In the genomic region with DNA sequence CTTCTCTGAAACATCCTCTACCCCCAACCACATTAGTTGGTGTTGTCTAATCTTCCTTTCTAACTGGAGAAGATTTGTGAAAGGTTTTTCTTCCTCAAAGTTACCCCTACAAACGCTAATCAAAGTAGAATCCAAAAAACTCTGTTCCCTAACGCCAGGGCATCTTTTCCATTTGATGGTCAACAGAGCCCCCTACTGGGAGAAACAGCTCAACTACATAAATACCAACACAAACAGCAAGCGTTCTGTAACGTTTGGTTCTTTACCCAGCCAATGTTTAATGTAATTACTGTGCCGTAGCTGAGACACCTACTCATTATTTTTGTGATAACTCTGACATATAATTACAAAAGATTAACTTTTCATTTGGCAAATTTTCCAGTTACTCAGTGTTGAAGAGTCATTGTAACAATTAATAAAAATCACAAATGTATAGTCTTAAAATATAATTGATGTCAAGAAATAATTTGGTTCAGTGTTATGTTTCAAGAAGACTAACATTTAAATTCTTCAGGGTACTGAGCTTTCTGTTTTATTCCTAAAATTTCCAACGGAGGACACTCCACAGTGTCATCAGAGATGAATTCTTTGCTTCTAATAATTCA, we compare ENCODE assay signal across 8 cellular contexts.
DNase-seq lines count a peak whose midpoint lies in the region; ATAC-seq and TF ChIP-seq lines count a peak whose summit lies in the region.

No MANE protein-coding gene starts in this region.

- peak; percentile 64 for ATAC-seq in GM19467 (IDR thresholded peaks at IDR 0.05; ENCODE audit: unreplicated experiment)
- peak; percentile 91 to 97 (median 92) for ATAC-seq in right lobe of liver
- ATAC-seq in HG02610 (IDR thresholded peaks at IDR 0.05; ENCODE audit: unreplicated experiment) = no peak

- TF ChIP-seq POLR2A in right lobe of liver (IDR thresholded peaks at IDR 0.05) = no peak
- TF ChIP-seq POLR2A in vagina (IDR thresholded peaks at IDR 0.05) = no peak

- no peak overlapping the region; the same call in 1 of the 2 replicates for H3K4me2 ChIP-seq in OCI-LY3 (ENCODE audit: low read length)

- H3K27me3 ChIP-seq in OCI-LY3 (ENCODE audit: low read depth, low read length) (peaks cover 23% of the 10 kb centered on the region), right lobe of liver (no peaks in the 10 kb centered on the region), vagina (no peaks in the 10 kb centered on the region)

- intact Hi-C loops in right lobe of liver (cut with DNase I) = loop anchor here (10.0 kb wide), 2 partner anchors 256 to 284 kb away; partner anchors contain the start of gene RNF150 (in 1 of the 2)
- intact Hi-C loops in vagina (cut with DNase I) = loop anchor here (10.0 kb wide), 1 partner anchor 486 kb away; no protein-coding TSS in a partner anchor

- H3K4me1 ChIP-seq in OCI-LY3 (ENCODE audit: low read length) (peaks cover 5% of the 10 kb centered on the region), right lobe of liver (no peaks in the 10 kb centered on the region), vagina (peaks cover 3% of the 10 kb centered on the region)

- no peak overlapping the region for H3K4me3 ChIP-seq in OCI-LY3 (ENCODE audit: low read length)
- no peak overlapping the region for H3K4me3 ChIP-seq in right lobe of liver
- no peak overlapping the region for H3K4me3 ChIP-seq in vagina

- DNase-seq in ELF-1 (ENCODE audit: low read depth, low spot score) (peak; percentile 58), HuH-7 (ENCODE audit: low spot score) (peak; percentile 36), dedifferentiated amniotic fluid mesenchymal stem cell (ENCODE audit: extremely low spot score) (peak; percentile 87), right lobe of liver (peak in 1 of 3 donors; percentile 48), vagina (ENCODE audit: extremely low spot score in 2 of 2) (no peak)

- H2AFZ ChIP-seq in OCI-LY3 (ENCODE audit: low read depth, low read length) = no peak overlapping the region

- TF ChIP-seq CTCF in OCI-LY3 (IDR thresholded peaks at IDR 0.05; ENCODE audit: low read depth, low read length) (peak; percentile 100), right lobe of liver (IDR thresholded peaks at IDR 0.05) (peak; percentile 78 to 94 (median 82)), vagina (IDR thresholded peaks at IDR 0.05) (peak; percentile 72 to 87 (median 83))

- no peaks in the 10 kb centered on the region for H4K20me1 ChIP-seq in OCI-LY3 (ENCODE audit: insufficient read depth, low read length)

- no peaks in the 10 kb centered on the region for H3K9me3 ChIP-seq in OCI-LY3 (ENCODE audit: insufficient read depth, low read length)
- H3K9me3 ChIP-seq in right lobe of liver = no peaks in the 10 kb centered on the region
- no peaks in the 10 kb centered on the region for H3K9me3 ChIP-seq in vagina

- no peak overlapping the region for H3K27ac ChIP-seq in OCI-LY3 (ENCODE audit: low read length)
- H3K27ac ChIP-seq in right lobe of liver = no peak overlapping the region
- no peak overlapping the region for H3K27ac ChIP-seq in vagina

- no peaks in the 10 kb centered on the region for H3K36me3 ChIP-seq in OCI-LY3 (replicated peaks; ENCODE audit: low read depth, low read length)
- no peaks in the 10 kb centered on the region for H3K36me3 ChIP-seq in right lobe of liver
- no peaks in the 10 kb centered on the region for H3K36me3 ChIP-seq in vagina

- H3K79me2 ChIP-seq in OCI-LY3 (ENCODE audit: low read length) = no peaks in the 10 kb centered on the region

- 0% methylated on average over 6 of the region's 6 CpGs for WGBS in right lobe of liver (ENCODE audit: insufficient coverage, low coverage, low lambda C conversion rate, missing lambda C conversion rate)

- H3K9ac ChIP-seq in OCI-LY3 (ENCODE audit: low read length) = no peak overlapping the region

Comparison
In these comparisons a context has a peak if more than half of its experiments do, and no peak if none do; other contexts are left out.
1. DNase-seq: peak in ELF-1 (single experiment), HuH-7 (single experiment) and dedifferentiated amniotic fluid mesenchymal stem cell (single experiment); none in vagina (0 of 2).
2. Peak in every context shown above with its lines, with median percentiles within 50 percentile points of each other: CTCF ChIP-seq.